Comparison of ENCODE assay signal across 1 cellular context in the genomic region with DNA sequence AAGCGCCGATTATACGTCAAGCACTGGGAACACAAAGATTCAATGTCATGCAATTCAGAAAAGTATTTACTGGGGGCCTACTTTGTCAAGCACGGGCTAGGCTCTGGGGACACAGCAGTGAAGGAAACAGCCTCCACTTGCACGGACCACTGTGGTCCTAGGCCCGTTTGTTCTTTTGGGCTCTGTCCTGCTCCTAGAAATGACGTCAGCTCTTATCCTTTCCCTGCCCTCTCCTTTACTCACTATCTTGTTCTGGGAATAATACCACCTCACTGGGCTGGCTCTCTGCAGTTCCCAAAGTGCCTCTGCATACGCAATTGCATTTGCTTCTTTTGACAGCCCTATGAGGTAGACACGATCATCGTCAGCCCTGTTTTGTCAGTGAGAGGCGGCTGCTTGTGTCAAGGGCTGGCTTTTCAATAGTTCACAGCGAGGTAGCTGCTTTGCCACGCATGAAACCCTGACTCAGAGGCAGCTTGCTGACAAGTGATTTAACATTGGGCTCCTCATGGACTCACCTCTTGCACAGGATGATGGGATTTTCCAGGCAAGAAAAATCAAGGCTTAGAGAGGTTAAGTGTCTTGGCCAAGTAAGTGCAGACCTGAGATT.
TF ChIP-seq lines count a peak whose summit lies in the region.

No MANE protein-coding gene starts in this region.

TF ChIP-seq in IMR-90, 13 proteins besides CTCF, POLR2A, EP300 and RAD21:
- TF ChIP-seq MAZ (IDR thresholded peaks at IDR 0.05; ENCODE audit: borderline replicate concordance, low read depth, low read length) (no peak), CHD1 (IDR thresholded peaks at IDR 0.05; ENCODE audit: low read depth, low read length) (no peak), RFX5 (IDR thresholded peaks at IDR 0.05; ENCODE audit: low read depth, low read length) (no peak)
- TF ChIP-seq, protein P1, sequence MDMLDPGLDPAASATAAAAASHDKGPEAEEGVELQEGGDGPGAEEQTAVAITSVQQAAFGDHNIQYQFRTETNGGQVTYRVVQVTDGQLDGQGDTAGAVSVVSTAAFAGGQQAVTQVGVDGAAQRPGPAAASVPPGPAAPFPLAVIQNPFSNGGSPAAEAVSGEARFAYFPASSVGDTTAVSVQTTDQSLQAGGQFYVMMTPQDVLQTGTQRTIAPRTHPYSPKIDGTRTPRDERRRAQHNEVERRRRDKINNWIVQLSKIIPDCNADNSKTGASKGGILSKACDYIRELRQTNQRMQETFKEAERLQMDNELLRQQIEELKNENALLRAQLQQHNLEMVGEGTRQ (IDR thresholded peaks at IDR 0.05; ENCODE audit: low read depth, low read length), result no peak
TF ChIP-seq in IMR-90: peak in this region for 0.
